ENCODE assay signal across 25 cellular contexts in the genomic region with DNA sequence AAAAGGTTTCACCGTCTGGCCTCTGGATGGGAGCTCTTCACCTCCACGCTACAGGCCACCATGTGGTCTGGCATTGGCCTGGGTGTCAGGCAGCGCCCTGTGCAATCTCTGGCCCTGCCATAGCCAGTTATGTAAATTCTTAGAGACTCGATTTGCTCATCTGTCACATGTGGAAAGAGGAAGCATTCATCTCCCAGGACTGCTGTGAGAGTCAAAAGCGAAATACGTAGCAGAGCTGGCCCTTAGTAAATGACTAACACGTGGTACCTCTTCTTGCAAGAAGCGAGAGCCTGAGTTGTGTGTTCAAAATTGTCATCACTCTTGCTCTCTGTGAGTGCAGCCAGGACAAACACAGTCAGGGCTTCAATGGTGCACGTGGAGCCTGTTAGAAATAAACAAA.
"Had no signal": no experiment of that assay in that cellular context is flagged by ENCODE, and none has a peak within 500 bp of the region (broad histone marks: within the 10 kb centered on the region; RNA-seq: fewer than 3 reads in every experiment).

No MANE protein-coding gene starts in this region.

- ATAC-seq: foreskin keratinocyte; mucosa of descending colon; natural killer cell treated with Interleukin-12 subunit alpha and Interleukin-12 subunit beta and Interleukin-15 and Interleukin-18, amount 100 ng/mL, for 72 hours; stimulated activated naive B cell treated with anti-CD40 and anti-IgM and Interleukin-4, amounts not matched to agents 10 μg/mL and 1 μg/mL and 100 μg/mL, for 72 hours; T-helper 17 cell had no signal

- H3K27me3 ChIP-seq: thyroid gland, upper lobe of left lung had no signal

- H3K36me3 ChIP-seq: esophagus muscularis mucosa, heart right ventricle, left ventricle myocardium inferior, prostate gland, stomach, thyroid gland, upper lobe of left lung had no signal

- DNase-seq: activated CD4-positive, alpha-beta memory T cell treated with anti-CD3 and anti-CD28 coated beads for 36 hours; activated CD4-positive, alpha-beta T cell treated with anti-CD3 and anti-CD28 coated beads, Interleukin-2, amount 10 ng/mL, durations not matched to agents 24 days and 14 days; activated CD4-positive, CD25-positive, alpha-beta regulatory T cell treated with anti-CD3 and anti-CD28 coated beads, Interleukin-2, amount 50 U/mL, for 72 hours; activated CD8-positive, alpha-beta memory T cell treated with anti-CD3 and anti-CD28 coated beads, Interleukin-2, amount 50 U/mL, for 4 hours; activated gamma-delta T cell treated with Interleukin-2 at 50 U/mL for 16 hours; activated naive CD4-positive, alpha-beta T cell treated with anti-CD3 and anti-CD28 coated beads, Interleukin-2, amount 50 U/mL, for 16 hours; activated T-cell treated with anti-CD3 and anti-CD28 coated beads, Interleukin-2, amount 50 U/mL, for 24 hours; amniotic stem cell; heart right ventricle; kidney glomerular epithelial cell; left ventricle myocardium inferior; mucosa of descending colon; stimulated activated CD4-positive, alpha-beta T cell treated with anti-CD3 and anti-CD28 coated beads, Interleukin-15, amount 100 ng/mL, for 24 hours; stimulated activated CD4-positive, alpha-beta T cell treated with anti-CD3 and anti-CD28 coated beads, Interleukin-2, amount 100 ng/mL, for 24 hours; stimulated activated naive B cell treated with anti-CD40 and anti-IgM and Interleukin-4, amounts not matched to agents 10 μg/mL and 1 μg/mL and 100 μg/mL, for 72 hours; stomach; T-helper 17 cell; T1000; thyroid gland; upper lobe of left lung had no signal

- H3K27ac ChIP-seq: esophagus muscularis mucosa, foreskin keratinocyte, heart right ventricle, left ventricle myocardium inferior, prostate gland, stomach, thyroid gland, upper lobe of left lung had no signal

- H3K4me3 ChIP-seq: esophagus muscularis mucosa, heart right ventricle, left ventricle myocardium inferior, lung, mucosa of descending colon, prostate gland, stomach, thyroid gland, upper lobe of left lung had no signal

- H3K9me3 ChIP-seq: heart right ventricle, mucosa of descending colon, prostate gland, thyroid gland, upper lobe of left lung had no signal

- H3K4me1 ChIP-seq: esophagus muscularis mucosa, left ventricle myocardium inferior, prostate gland, stomach, thyroid gland, upper lobe of left lung had no signal
